Comparison of ENCODE assay signal across 8 cellular contexts in the genomic region with DNA sequence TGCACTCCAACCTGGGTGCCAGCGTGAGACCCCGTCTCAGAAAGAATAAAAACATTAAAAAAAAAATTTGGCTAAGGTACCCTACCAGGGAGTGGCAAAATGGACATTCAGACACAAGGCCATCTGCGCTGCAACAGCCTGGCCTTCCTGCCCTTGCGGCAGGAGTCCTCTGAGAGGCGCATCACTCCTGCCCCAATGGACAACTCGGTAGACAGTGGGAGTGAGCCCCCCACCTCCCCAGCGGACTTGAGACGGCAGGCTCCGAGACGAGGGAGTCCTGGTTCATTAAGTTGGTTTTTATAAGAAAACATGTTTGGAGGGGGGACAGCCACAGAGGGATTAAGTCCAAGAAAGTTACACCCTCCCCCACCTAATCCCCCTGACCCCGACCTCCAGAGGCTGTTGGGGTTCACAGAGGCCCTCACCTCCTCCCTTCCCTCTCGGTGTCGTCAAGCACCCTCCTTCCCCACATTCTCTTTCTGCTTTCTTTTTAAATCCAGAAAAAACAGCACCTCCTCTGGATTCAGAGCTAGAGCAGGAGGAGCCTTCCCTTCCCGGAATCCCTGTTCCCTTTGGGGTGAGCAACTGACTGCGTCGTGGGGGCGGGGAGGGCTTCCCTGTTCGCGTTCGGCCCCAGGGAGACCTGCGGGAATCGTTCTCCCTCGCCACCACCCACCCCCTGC. TPM values are rescaled to one million over a fixed set of nuclear protein-coding genes. Genes with fewer than 3 reads are reported as not detected.
DNase-seq lines count a peak whose midpoint lies in the region; ATAC-seq and TF ChIP-seq lines count a peak whose summit lies in the region.

No MANE protein-coding gene starts in this region.

- peaks cover 13% of the 10 kb centered on the region for H3K36me3 Mint-ChIP-seq in CD4-positive, CD25-positive, alpha-beta regulatory T cell

- no peak for TF ChIP-seq POLR2A in breast epithelium (IDR thresholded peaks at IDR 0.05)

- H3K36me3 ChIP-seq in CD4-positive, CD25-positive, alpha-beta regulatory T cell (ENCODE audit: control insufficient read depth, insufficient read depth, low read length) = peaks cover 7% of the 10 kb centered on the region
- H3K36me3 ChIP-seq in breast epithelium (no peaks in the 10 kb centered on the region), lower lobe of right lung (peaks cover 7% of the 10 kb centered on the region), upper lobe of right lung (peaks cover 14% of the 10 kb centered on the region)

- intact Hi-C loops in breast epithelium (cut with DNase I; ENCODE audit: low total_unique reads) = no loop called here
- intact Hi-C loops in lower lobe of right lung (cut with DNase I) = no loop called here
- intact Hi-C loops in upper lobe of right lung (cut with DNase I) = no loop called here

- H3K4me3 ChIP-seq in CD4-positive, CD25-positive, alpha-beta regulatory T cell (ENCODE audit: low read depth, low read length) = peak overlapping the region; percentile 59
- H3K4me3 ChIP-seq in breast epithelium (peak overlapping the region; percentile 78 to 83 (median 81)), lower lobe of right lung (peak overlapping the region; percentile 89), upper lobe of right lung (peak overlapping the region; percentile 86)

- H3K4me1 Mint-ChIP-seq in CD4-positive, CD25-positive, alpha-beta regulatory T cell = peaks cover 8 to 52% (median 38%) of the 10 kb centered on the region in 4 donors

- H3K9me3 Mint-ChIP-seq in CD4-positive, CD25-positive, alpha-beta regulatory T cell = peaks cover 0 to 3% (median 0%) of the 10 kb centered on the region in 7 donors

- peaks cover 60% of the 10 kb centered on the region for H3K4me1 ChIP-seq in CD4-positive, CD25-positive, alpha-beta regulatory T cell (ENCODE audit: control insufficient read depth, insufficient read depth, low read length, poor library complexity, severe bottlenecking)
- H3K4me1 ChIP-seq in breast epithelium (peaks cover 5 to 11% of the 10 kb centered on the region in 2 donors), lower lobe of right lung (peaks cover 51% of the 10 kb centered on the region), upper lobe of right lung (peaks cover 27% of the 10 kb centered on the region)

- H3K27me3 ChIP-seq in CD4-positive, CD25-positive, alpha-beta regulatory T cell (ENCODE audit: control insufficient read depth, insufficient read depth, low read length) = no peaks in the 10 kb centered on the region
- H3K27me3 ChIP-seq in breast epithelium (no peaks in the 10 kb centered on the region), lower lobe of right lung (ENCODE audit: low read depth) (no peaks in the 10 kb centered on the region), upper lobe of right lung (no peaks in the 10 kb centered on the region)

- H3K27ac Mint-ChIP-seq in CD4-positive, CD25-positive, alpha-beta regulatory T cell = peak overlapping the region; percentile 80 to 92 (median 91)

- TF ChIP-seq CTCF in breast epithelium (IDR thresholded peaks at IDR 0.05) (no peak), lower lobe of right lung (IDR thresholded peaks at IDR 0.05) (no peak), upper lobe of right lung (IDR thresholded peaks at IDR 0.05) (no peak)

- peak overlapping the region; percentile 98 for H3K27ac ChIP-seq in CD4-positive, CD25-positive, alpha-beta regulatory T cell (ENCODE audit: insufficient read depth, low read length, poor library complexity, severe bottlenecking)
- H3K27ac ChIP-seq in breast epithelium (peak overlapping the region; percentile 97 to 99), lower lobe of right lung (peak overlapping the region; percentile 99), upper lobe of right lung (peak overlapping the region; percentile 98)

- peak overlapping the region; percentile 89 to 99 (median 93) for H3K4me3 Mint-ChIP-seq in CD4-positive, CD25-positive, alpha-beta regulatory T cell

- DNase-seq in CD4-positive, CD25-positive, alpha-beta regulatory T cell = no peak
- peak; percentile 23 for DNase-seq in M059J (ENCODE audit: low read depth)
- peak in 1 of 2 donors; percentile 51 for DNase-seq in breast epithelium (ENCODE audit: low spot score in 2 of 2)
- DNase-seq in lower lobe of right lung = peak; percentile 55
- DNase-seq in upper lobe of right lung = no peak
- no peak for DNase-seq in RPMI8226

- no peaks in the 10 kb centered on the region for H3K27me3 Mint-ChIP-seq in CD4-positive, CD25-positive, alpha-beta regulatory T cell

- H3K9me3 ChIP-seq in CD4-positive, CD25-positive, alpha-beta regulatory T cell (ENCODE audit: control insufficient read depth in 2 of 2, low read length in 2 of 2) = no peaks in the 10 kb centered on the region
- H3K9me3 ChIP-seq in breast epithelium = no peaks in the 10 kb centered on the region
- no peaks in the 10 kb centered on the region for H3K9me3 ChIP-seq in lower lobe of right lung
- no peaks in the 10 kb centered on the region for H3K9me3 ChIP-seq in upper lobe of right lung

- no peak for ATAC-seq in CD4-positive, CD25-positive, alpha-beta regulatory T cell (ENCODE audit: low read depth in 2 of 2)
- ATAC-seq in lower lobe of right lung = no peak
- no peak for ATAC-seq in upper lobe of right lung
- ATAC-seq in GM18873 (IDR thresholded peaks at IDR 0.05; ENCODE audit: low FRiP score, unreplicated experiment) = no peak
- no peak for ATAC-seq in GM21576 (IDR thresholded peaks at IDR 0.05; ENCODE audit: unreplicated experiment)

RNA-seq across cellular contexts. Expression of gene EGR1, which starts 1.8 kb away (rescaled TPM):
- total RNA-seq in CD4-positive, CD25-positive, alpha-beta regulatory T cell = 19.0 TPM
- polyA plus RNA-seq in CD4-positive, CD25-positive, alpha-beta regulatory T cell = 1 to 10 TPM in 2 of 4 donors, under 1 TPM in 2; 0.38 to 1.1 (median 0.84) TPM
- total RNA-seq in M059J (2014; rRNA removed; shearing (Covaris generic)) = 3.9 and 4.1 TPM in 2 replicates
- total RNA-seq in breast epithelium (10 to 100 TPM; 11.8 to 61.0 (median 18.4) TPM), lower lobe of right lung (78.2 TPM), upper lobe of right lung (85.6 TPM)

RNA-seq across cellular contexts. Expression of gene REEP2, which starts 24.6 kb away (rescaled TPM):
- total RNA-seq in CD4-positive, CD25-positive, alpha-beta regulatory T cell = not detected
- under 1 TPM in 2 of 4 donors, not detected in 2; 0.21 to 0.52 TPM for polyA plus RNA-seq in CD4-positive, CD25-positive, alpha-beta regulatory T cell
- 0.32 and 1.6 TPM in 2 replicates for total RNA-seq in M059J (2014; rRNA removed; shearing (Covaris generic))
- total RNA-seq in breast epithelium (1 to 10 TPM in 1 of 3 donors, under 1 TPM in 2; 0.88 to 2.7 (median 0.98) TPM), lower lobe of right lung (0.80 TPM), upper lobe of right lung (0.55 TPM)

Comparison
In these comparisons a context has a peak if more than half of its experiments do, and no peak if none do; other contexts are left out.
1. DNase-seq: peak in M059J (single experiment) and lower lobe of right lung (single experiment); none in CD4-positive, CD25-positive, alpha-beta regulatory T cell (0 of 3), upper lobe of right lung (single experiment) and RPMI8226 (single experiment).
2. Peak in every context shown above with its lines, with median percentiles within 50 percentile points of each other: H3K27ac ChIP-seq and H3K4me3 ChIP-seq.